Comparison of ENCODE assay signal across 8 cellular contexts in the genomic region with DNA sequence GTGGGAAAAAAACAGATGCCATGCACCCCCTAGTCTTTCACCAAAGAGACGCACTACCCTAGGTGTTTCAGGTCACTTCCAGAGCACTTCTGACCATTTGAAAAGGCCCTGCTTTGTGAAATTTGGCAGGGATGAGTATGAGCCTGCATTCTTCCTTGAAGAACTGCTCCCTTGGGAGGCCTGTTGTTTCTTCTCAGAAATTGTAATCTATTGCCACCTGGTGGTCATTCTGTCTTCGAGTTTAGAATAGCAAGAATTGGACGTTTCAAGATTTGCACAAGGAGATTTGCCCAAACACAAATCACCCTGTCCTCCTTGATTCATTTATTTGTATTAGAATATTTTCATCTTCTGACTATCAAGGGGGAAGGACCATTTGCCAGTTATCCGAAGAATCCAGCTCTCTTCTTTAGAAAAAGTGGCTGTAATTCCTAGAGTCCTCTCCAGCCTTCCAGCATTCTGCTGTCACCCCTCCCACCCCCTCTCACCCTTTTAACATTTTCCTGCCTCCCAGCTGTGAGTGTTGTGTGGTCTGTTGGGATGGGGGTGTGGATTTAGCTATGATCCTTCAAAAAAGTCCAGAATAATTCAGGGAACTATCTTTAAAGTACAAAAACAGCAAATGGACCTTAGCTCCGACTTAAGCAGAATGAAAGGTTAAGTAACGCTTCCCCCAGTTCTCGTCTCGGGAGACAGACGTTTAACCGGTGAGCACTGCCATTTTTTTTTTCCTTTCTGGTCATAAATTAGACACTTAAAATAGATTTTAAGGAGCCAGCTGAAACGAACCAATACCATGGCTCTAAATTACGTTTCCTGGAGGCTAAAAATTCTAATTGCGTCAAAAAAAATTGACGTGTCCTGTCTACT. TPM values are rescaled to one million over a fixed set of nuclear protein-coding genes. Genes with fewer than 3 reads are reported as not detected.
DNase-seq lines count a peak whose midpoint lies in the region; ATAC-seq, FAIRE-seq and TF ChIP-seq lines count a peak whose summit lies in the region.

No MANE protein-coding gene starts in this region.

- intact Hi-C loops in MCF 10A (cut with micrococcal nuclease): loop anchor here (1.0 to 10.0 kb wide), 6 partner anchors 77 to 878 kb away; no protein-coding TSS in a partner anchor
- intact Hi-C loops in testis (cut with DNase I; ENCODE audit: low total_unique reads): loop anchor here (10.0 kb wide), 1 partner anchor 438 kb away; no protein-coding TSS in a partner anchor

- H3K36me3 ChIP-seq in HUES48 (ENCODE audit: control insufficient read depth, insufficient read depth, low read length) (no peaks in the 10 kb centered on the region), testis (ENCODE audit: low read depth, missing control alignments) (no peaks in the 10 kb centered on the region)

- peak overlapping the region; percentile 59 for H3K4me3 ChIP-seq in HUES48 (ENCODE audit: low read depth, low read length)
- H3K4me3 ChIP-seq in testis: no peak overlapping the region

- no peak for ATAC-seq in HG03565 (IDR thresholded peaks at IDR 0.05; ENCODE audit: unreplicated experiment)

- H3K27me3 ChIP-seq in HUES48 (ENCODE audit: control insufficient read depth, insufficient read depth, low read length) (peaks cover 52% of the 10 kb centered on the region), testis (no peaks in the 10 kb centered on the region)

- DNase-seq in DMS153 (lab: John Stamatoyannopoulos, UW): peak; percentile 66
- peak; percentile 84 for DNase-seq in NCI-H748 treated with DMSO at 0.1 percent for 48 hours (lab: John Stamatoyannopoulos, UW)
- peak; percentile 82 for DNase-seq in MCF 10A (ENCODE audit: unreplicated experiment)
- peak; percentile 69 for DNase-seq in testis
- DNase-seq in stimulated activated CD4-positive, alpha-beta T cell treated with anti-CD3 and anti-CD28 coated beads, Interleukin-12 subunit alpha, Interleukin-12 subunit beta, amount 100 ng/mL, for 4 hours: no peak

- no peak overlapping the region for H3K27ac Mint-ChIP-seq in MCF 10A (ENCODE audit: low read depth, unreplicated experiment)

- TF ChIP-seq CTCF in MCF 10A (IDR thresholded peaks at IDR 0.05; ENCODE audit: unreplicated experiment) (peak; percentile 59), testis (IDR thresholded peaks at IDR 0.05) (peak; percentile 74 to 89 (median 84))

- no peaks in the 10 kb centered on the region for H3K36me3 Mint-ChIP-seq in MCF 10A (ENCODE audit: insufficient read depth, unreplicated experiment)

- BruUV-seq in MCF 10A (replicated peaks; lab: Mats Ljungman, UMichigan): no TSS peak

- no peak overlapping the region for H3K9ac ChIP-seq in HUES48 (ENCODE audit: low read depth, low read length)

- H3K9me3 Mint-ChIP-seq in MCF 10A (ENCODE audit: unreplicated experiment): no peaks in the 10 kb centered on the region

- POLR2A ChIA-PET in MCF 10A (lab: Yijun Ruan, JAX): interaction anchor here (0.6 to 1.4 kb wide), 6 partner anchors 43 to 752 kb away, joined by 3 to 7 read pairs (median 4); partner anchors contain the start of gene ERICH2

- CTCF ChIA-PET in MCF 10A (lab: Yijun Ruan, JAX): interaction anchor here (0.6 to 11.5 kb wide), 66 partner anchors 9 to 947 kb away, joined by 3 to 125 read pairs (median 4); no protein-coding TSS in a partner anchor

- no peak overlapping the region for H3K4me3 Mint-ChIP-seq in MCF 10A (ENCODE audit: unreplicated experiment)

- peak; percentile 98 for FAIRE-seq in islet of Langerhans (lab: Jason Lieb, UNC)

- H3K27me3 Mint-ChIP-seq in MCF 10A (ENCODE audit: insufficient read depth, unreplicated experiment): peaks cover 24% of the 10 kb centered on the region

- TF ChIP-seq POLR2A in testis (IDR thresholded peaks at IDR 0.05): no peak

- WGBS in testis, 2 donors: 4 to 5% methylated on average over 14 of the region's 14 CpGs

- H3K4me1 ChIP-seq in HUES48 (ENCODE audit: control insufficient read depth, insufficient read depth, low read length): peaks cover 36% of the 10 kb centered on the region
- peaks cover 20% of the 10 kb centered on the region for H3K4me1 ChIP-seq in testis

- H3K9me3 ChIP-seq in HUES48 (ENCODE audit: control insufficient read depth, insufficient read depth, low read length) (no peaks in the 10 kb centered on the region), testis (no peaks in the 10 kb centered on the region)

- H3K27ac ChIP-seq in HUES48 (ENCODE audit: low read depth, low read length): peak overlapping the region; percentile 51
- H3K27ac ChIP-seq in testis: no peak overlapping the region

- no peaks in the 10 kb centered on the region for H3K4me1 Mint-ChIP-seq in MCF 10A (ENCODE audit: insufficient read depth, unreplicated experiment)

RNA-seq across cellular contexts. Expression of gene GAD1, which starts 3.7 kb away (rescaled TPM):
- total RNA-seq in MCF 10A (2022) (1.6 and 2.5 TPM in 2 replicates), testis (10 to 100 TPM; 12.5 to 46.0 TPM)
- polyA plus RNA-seq in testis (ENCODE audit: insufficient read depth, low read depth, low replicate concordance): 8.5 TPM

RNA-seq across cellular contexts. Expression of gene ERICH2, which starts 42.8 kb away (rescaled TPM):
- total RNA-seq in MCF 10A (2022) (7.2 and 22.4 TPM in 2 replicates), testis (10 to 100 TPM; 36.5 to 78.8 TPM)
- polyA plus RNA-seq in testis (ENCODE audit: insufficient read depth, low read depth, low replicate concordance): 126 TPM
